ENCODE assay signal across 8 cellular contexts in the genomic region with DNA sequence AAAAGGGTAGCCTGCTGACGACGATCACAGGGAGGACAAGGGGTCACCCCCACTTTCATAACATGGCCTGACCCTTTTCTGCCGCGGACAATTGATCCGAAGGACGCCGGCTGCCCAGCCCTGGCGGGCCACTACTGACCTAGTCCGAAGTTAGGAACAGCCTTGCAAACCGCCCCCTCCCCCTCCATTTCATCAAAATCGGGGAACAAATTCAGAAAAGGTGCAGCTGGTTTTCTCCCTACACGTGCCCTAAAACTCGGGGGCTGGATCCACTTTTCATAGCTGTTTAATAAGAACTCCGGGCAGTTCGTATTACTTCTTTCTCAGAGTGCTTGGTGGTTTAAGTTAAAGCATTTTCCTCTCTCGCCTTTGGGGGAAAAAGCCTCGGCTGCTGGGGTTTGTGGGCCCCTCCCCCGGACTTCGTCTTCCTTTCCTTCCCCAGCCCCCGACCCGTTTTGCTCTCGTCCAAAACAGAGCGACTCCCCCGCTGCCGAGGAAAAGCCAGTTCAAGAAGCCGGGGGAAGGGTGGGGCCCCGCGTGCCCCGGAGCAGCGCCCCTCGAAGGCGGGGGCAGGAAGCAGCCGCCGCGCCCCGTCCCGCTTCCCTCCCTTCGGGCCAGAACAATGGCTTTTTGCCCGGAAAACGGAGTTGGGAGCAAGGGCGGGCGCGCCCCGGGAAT. TPM values are rescaled to one million over a fixed set of nuclear protein-coding genes. Genes with fewer than 3 reads are reported as not detected.
DNase-seq lines count a peak whose midpoint lies in the region; ATAC-seq and TF ChIP-seq lines count a peak whose summit lies in the region.

No MANE protein-coding gene starts in this region.

- WGBS in lower leg skin, 2 donors: 6 to 9% methylated on average over 38 to 41 of the region's 44 CpGs

- peak overlapping the region; percentile 73 for H3K4me3 Mint-ChIP-seq in dendritic cell treated with granulocyte-macrophage colony-stimulating factor and Interleukin-4, amounts not matched to agents 40 ng/mL and 50 ng/mL, for 4 days

- H3K4me3 ChIP-seq in lower leg skin (ENCODE audit: low read depth, poor library complexity, severe bottlenecking): peak overlapping the region; percentile 20

- no peaks in the 10 kb centered on the region for H3K9me3 Mint-ChIP-seq in dendritic cell treated with granulocyte-macrophage colony-stimulating factor and Interleukin-4, amounts not matched to agents 40 ng/mL and 50 ng/mL, for 4 days

- H3K27ac Mint-ChIP-seq in dendritic cell treated with granulocyte-macrophage colony-stimulating factor and Interleukin-4, amounts not matched to agents 40 ng/mL and 50 ng/mL, for 4 days: peak overlapping the region; percentile 66

- DNase-seq in stimulated activated CD4-positive, alpha-beta T cell treated with anti-CD3 and anti-CD28 coated beads, Interleukin-15, amount 100 ng/mL, for 24 hours: peak; percentile 56
- no peak for DNase-seq in stimulated activated CD4-positive, alpha-beta T cell treated with anti-CD3 and anti-CD28 coated beads, Interleukin-4, amount 100 ng/mL, for 1 hour
- DNase-seq in HK-2 (ENCODE audit: unreplicated experiment): peak; percentile 70
- DNase-seq in SHP77 (lab: John Stamatoyannopoulos, UW): peak; percentile 72 to 84
- peak; percentile 30 to 92 for DNase-seq in lower leg skin (ENCODE audit: low spot score in 2 of 2)
- DNase-seq in superior temporal gyrus (ENCODE audit: extremely low spot score): peak; percentile 55

- intact Hi-C loops in dendritic cell treated with granulocyte-macrophage colony-stimulating factor and Interleukin-4, amounts not matched to agents 40 ng/mL and 50 ng/mL, for 4 days (cut with micrococcal nuclease): no loop called here
- intact Hi-C loops in lower leg skin (cut with DNase I; ENCODE audit: low total_unique reads): loop anchor here (5.0 kb wide), 1 partner anchor 445 kb away; a partner anchor contains a TSS

- H3K27me3 Mint-ChIP-seq in dendritic cell treated with granulocyte-macrophage colony-stimulating factor and Interleukin-4, amounts not matched to agents 40 ng/mL and 50 ng/mL, for 4 days: peaks cover 91% of the 10 kb centered on the region

- peaks cover 29% of the 10 kb centered on the region for H3K4me1 Mint-ChIP-seq in dendritic cell treated with granulocyte-macrophage colony-stimulating factor and Interleukin-4, amounts not matched to agents 40 ng/mL and 50 ng/mL, for 4 days (ENCODE audit: low read depth)

- no peak for TF ChIP-seq POLR2A in lower leg skin (IDR thresholded peaks at IDR 0.05)

- H3K36me3 Mint-ChIP-seq in dendritic cell treated with granulocyte-macrophage colony-stimulating factor and Interleukin-4, amounts not matched to agents 40 ng/mL and 50 ng/mL, for 4 days (ENCODE audit: low read depth): no peaks in the 10 kb centered on the region

- no peak for ATAC-seq in HG02884 (IDR thresholded peaks at IDR 0.05; ENCODE audit: unreplicated experiment)

- no peak for TF ChIP-seq CTCF in lower leg skin (IDR thresholded peaks at IDR 0.05)

RNA-seq across cellular contexts. Expression of a gene that starts 0.6 kb away (rescaled TPM):
- total RNA-seq in lower leg skin: 1 to 10 TPM; 1.9 to 3.8 (median 3.1) TPM

RNA-seq across cellular contexts. Expression of a gene that starts 19.6 kb away (rescaled TPM):
- 1 to 10 TPM; 1.9 to 4.7 (median 4.2) TPM for total RNA-seq in lower leg skin

RNA-seq across cellular contexts. Expression of a gene that starts 46.6 kb away (rescaled TPM):
- not detected for total RNA-seq in lower leg skin
